Comparison of ENCODE assay signal across 11 cellular contexts in the genomic region with DNA sequence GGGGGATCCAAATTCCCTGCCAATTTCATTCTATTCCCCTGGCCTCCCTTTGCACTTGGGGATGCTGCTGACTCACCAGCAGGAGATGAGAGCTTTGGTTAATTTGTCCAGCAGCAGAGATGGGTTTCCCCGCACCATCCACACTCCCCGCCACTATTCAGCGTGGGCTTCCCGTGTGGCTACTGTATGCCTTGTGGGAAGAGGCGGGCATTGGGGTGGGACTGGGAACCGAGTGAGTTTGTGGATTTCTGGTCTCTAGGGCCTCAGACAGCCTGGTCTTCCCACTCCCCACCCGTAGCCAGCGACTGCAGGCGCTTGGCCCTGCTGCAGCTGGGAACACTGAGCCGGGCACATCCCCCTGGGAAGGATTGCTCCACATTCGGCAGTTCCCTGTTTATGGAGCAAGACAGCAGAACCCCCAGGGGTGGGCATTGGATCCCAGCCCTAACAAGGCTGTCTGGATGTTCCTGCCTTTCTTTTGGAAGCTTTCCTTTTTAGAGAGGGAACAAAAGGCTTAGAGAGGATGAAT. TPM values are rescaled to one million over a fixed set of nuclear protein-coding genes. Genes with fewer than 3 reads are reported as not detected.
DNase-seq lines count a peak whose midpoint lies in the region; ATAC-seq and TF ChIP-seq lines count a peak whose summit lies in the region.
"Had no signal": no experiment of that assay in that cellular context is flagged by ENCODE, and none has a peak within 500 bp of the region (broad histone marks: within the 10 kb centered on the region; RNA-seq: fewer than 3 reads in every experiment).

No MANE protein-coding gene starts in this region.

- no peak overlapping the region for H2AFZ ChIP-seq in neural progenitor cell (replicated peaks)

- H3K9me3 ChIP-seq in neural progenitor cell (ENCODE audit: low read depth) = no peaks in the 10 kb centered on the region

- peak overlapping the region; percentile 44 for H3K4me2 ChIP-seq in neural progenitor cell

- H3K9me3 Mint-ChIP-seq in neural progenitor cell = no peaks in the 10 kb centered on the region
- H3K9me3 Mint-ChIP-seq in stimulated activated effector memory CD8-positive, alpha-beta T cell treated with anti-CD3 and anti-CD28 coated beads, Interleukin-12 subunit alpha, Interleukin-12 subunit beta, amount 100 ng/mL, for 72 hours = no peaks in the 10 kb centered on the region
- H3K9me3 Mint-ChIP-seq: activated CD4-positive, alpha-beta T cell treated with anti-CD3 and anti-CD28 coated beads, Interleukin-2, amount 10 ng/mL, durations not matched to agents 7 days and 5 days had no signal

- WGBS in urinary bladder = 27% methylated on average over 11 of the region's 11 CpGs

- peaks cover 91% of the 10 kb centered on the region for H3K79me2 ChIP-seq in neural progenitor cell (ENCODE audit: low read depth)

- H3K27ac Mint-ChIP-seq in neural progenitor cell = peak overlapping the region; percentile 17
- H3K27ac Mint-ChIP-seq in stimulated activated effector memory CD8-positive, alpha-beta T cell treated with anti-CD3 and anti-CD28 coated beads, Interleukin-12 subunit alpha, Interleukin-12 subunit beta, amount 100 ng/mL, for 72 hours = no peak overlapping the region
- H3K27ac Mint-ChIP-seq: activated CD4-positive, alpha-beta T cell treated with anti-CD3 and anti-CD28 coated beads, Interleukin-2, amount 10 ng/mL, durations not matched to agents 7 days and 5 days had no signal

- no peak for TF ChIP-seq CTCF in neural progenitor cell (IDR thresholded peaks at IDR 0.05)

- H3K36me3 Mint-ChIP-seq in neural progenitor cell = no peaks in the 10 kb centered on the region
- H3K36me3 Mint-ChIP-seq in stimulated activated effector memory CD8-positive, alpha-beta T cell treated with anti-CD3 and anti-CD28 coated beads, Interleukin-12 subunit alpha, Interleukin-12 subunit beta, amount 100 ng/mL, for 72 hours = no peaks in the 10 kb centered on the region

- H3K36me3 ChIP-seq in neural progenitor cell (no peaks in the 10 kb centered on the region), urinary bladder (ENCODE audit: insufficient read depth) (no peaks in the 10 kb centered on the region)

- peaks cover 2% of the 10 kb centered on the region for H3K27me3 Mint-ChIP-seq in neural progenitor cell (ENCODE audit: insufficient read depth, low read depth)

- DNase-seq in fibroblast of gingiva (ENCODE audit: low read depth) (peak; percentile 77), neural progenitor cell (ENCODE audit: low spot score) (peak; percentile 28), COLO668 (lab: John Stamatoyannopoulos, UW; ENCODE audit: unreplicated experiment) (no peak)
- no peak for DNase-seq in stimulated activated effector memory CD8-positive, alpha-beta T cell treated with anti-CD3 and anti-CD28 coated beads, Interleukin-12 subunit alpha, Interleukin-12 subunit beta, amount 100 ng/mL, for 72 hours (ENCODE audit: low spot score in 2 of 2)
- DNase-seq: activated CD4-positive, alpha-beta T cell treated with anti-CD3 and anti-CD28 coated beads, Interleukin-2, amount 10 ng/mL, durations not matched to agents 7 days and 5 days; foreskin fibroblast; GOT3; NCI-H187 had no signal

- peaks cover 34% of the 10 kb centered on the region for H3F3A ChIP-seq in neural progenitor cell (ENCODE audit: low read depth)

- H3K4me3 Mint-ChIP-seq in neural progenitor cell = no peak overlapping the region
- H3K4me3 Mint-ChIP-seq in stimulated activated effector memory CD8-positive, alpha-beta T cell treated with anti-CD3 and anti-CD28 coated beads, Interleukin-12 subunit alpha, Interleukin-12 subunit beta, amount 100 ng/mL, for 72 hours = no peak overlapping the region
- H3K4me3 Mint-ChIP-seq: activated CD4-positive, alpha-beta T cell treated with anti-CD3 and anti-CD28 coated beads, Interleukin-2, amount 10 ng/mL, durations not matched to agents 7 days and 5 days had no signal

- H3K9ac ChIP-seq in neural progenitor cell = no peak overlapping the region

- peaks cover 36% of the 10 kb centered on the region for H3K4me1 Mint-ChIP-seq in neural progenitor cell
- H3K4me1 Mint-ChIP-seq in stimulated activated effector memory CD8-positive, alpha-beta T cell treated with anti-CD3 and anti-CD28 coated beads, Interleukin-12 subunit alpha, Interleukin-12 subunit beta, amount 100 ng/mL, for 72 hours = no peaks in the 10 kb centered on the region
- H3K4me1 Mint-ChIP-seq: activated CD4-positive, alpha-beta T cell treated with anti-CD3 and anti-CD28 coated beads, Interleukin-2, amount 10 ng/mL, durations not matched to agents 7 days and 5 days had no signal

- H3K4me3 ChIP-seq in neural progenitor cell (no peak overlapping the region), urinary bladder (ENCODE audit: low read depth, low read length) (no peak overlapping the region)

- H3K27me3 ChIP-seq in neural progenitor cell = no peaks in the 10 kb centered on the region

- H4K20me1 ChIP-seq in neural progenitor cell (ENCODE audit: low read depth) = peaks cover 93% of the 10 kb centered on the region

- peaks cover 19% of the 10 kb centered on the region for H3K4me1 ChIP-seq in neural progenitor cell
- H3K4me1 ChIP-seq in urinary bladder (ENCODE audit: insufficient read depth) = no peaks in the 10 kb centered on the region

- H3K27ac ChIP-seq in neural progenitor cell (peak overlapping the region; percentile 71), urinary bladder (ENCODE audit: low read depth) (peak overlapping the region; percentile 75)

- ATAC-seq in SK-N-SH treated with all-trans-retinoic acid at 6 μM for 48 hours (peak; percentile 85), HG02973 (IDR thresholded peaks at IDR 0.05; ENCODE audit: unreplicated experiment) (no peak)
- no peak for ATAC-seq in stimulated activated effector memory CD8-positive, alpha-beta T cell treated with anti-CD3 and anti-CD28 coated beads, Interleukin-12 subunit alpha, Interleukin-12 subunit beta, amount 100 ng/mL, for 72 hours

TF ChIP-seq in SK-N-SH treated with all-trans-retinoic acid at 6 μM for 48 hours, 23 proteins besides CTCF, POLR2A, EP300 and RAD21:
- TF ChIP-seq TOX (CRISPR knock-in tag; IDR thresholded peaks at IDR 0.05; ENCODE audit: borderline replicate concordance) = no peak
- TF ChIP-seq, protein P1, sequence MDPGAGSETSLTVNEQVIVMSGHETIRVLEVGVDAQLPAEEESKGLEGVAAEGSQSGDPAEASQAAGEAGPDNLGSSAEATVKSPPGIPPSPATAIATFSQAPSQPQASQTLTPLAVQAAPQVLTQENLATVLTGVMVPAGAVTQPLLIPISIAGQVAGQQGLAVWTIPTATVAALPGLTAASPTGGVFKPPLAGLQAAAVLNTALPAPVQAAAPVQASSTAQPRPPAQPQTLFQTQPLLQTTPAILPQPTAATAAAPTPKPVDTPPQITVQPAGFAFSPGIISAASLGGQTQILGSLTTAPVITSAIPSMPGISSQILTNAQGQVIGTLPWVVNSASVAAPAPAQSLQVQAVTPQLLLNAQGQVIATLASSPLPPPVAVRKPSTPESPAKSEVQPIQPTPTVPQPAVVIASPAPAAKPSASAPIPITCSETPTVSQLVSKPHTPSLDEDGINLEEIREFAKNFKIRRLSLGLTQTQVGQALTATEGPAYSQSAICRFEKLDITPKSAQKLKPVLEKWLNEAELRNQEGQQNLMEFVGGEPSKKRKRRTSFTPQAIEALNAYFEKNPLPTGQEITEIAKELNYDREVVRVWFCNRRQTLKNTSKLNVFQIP (CRISPR knock-in tag; IDR thresholded peaks at IDR 0.05; ENCODE audit: borderline replicate concordance, low read depth) = no peak
- no peak for TF ChIP-seq OSR1 (CRISPR knock-in tag; IDR thresholded peaks at IDR 0.05)
- TF ChIP-seq ZNF70 (CRISPR knock-in tag; IDR thresholded peaks at IDR 0.05) = no peak
- no peak for TF ChIP-seq ZNF565 (CRISPR knock-in tag; conservative IDR thresholded peaks at IDR 0.05; ENCODE audit: low read depth)
- TF ChIP-seq BACH2 (CRISPR knock-in tag; IDR thresholded peaks at IDR 0.05; ENCODE audit: borderline replicate concordance) = no peak
- TF ChIP-seq TCF4 (CRISPR knock-in tag; IDR thresholded peaks at IDR 0.05; ENCODE audit: borderline replicate concordance) = no peak
- no peak for TF ChIP-seq ZFP3 (CRISPR knock-in tag; IDR thresholded peaks at IDR 0.05)
- TF ChIP-seq CSDC2 (CRISPR knock-in tag; IDR thresholded peaks at IDR 0.05) = no peak
- TF ChIP-seq, protein P2, sequence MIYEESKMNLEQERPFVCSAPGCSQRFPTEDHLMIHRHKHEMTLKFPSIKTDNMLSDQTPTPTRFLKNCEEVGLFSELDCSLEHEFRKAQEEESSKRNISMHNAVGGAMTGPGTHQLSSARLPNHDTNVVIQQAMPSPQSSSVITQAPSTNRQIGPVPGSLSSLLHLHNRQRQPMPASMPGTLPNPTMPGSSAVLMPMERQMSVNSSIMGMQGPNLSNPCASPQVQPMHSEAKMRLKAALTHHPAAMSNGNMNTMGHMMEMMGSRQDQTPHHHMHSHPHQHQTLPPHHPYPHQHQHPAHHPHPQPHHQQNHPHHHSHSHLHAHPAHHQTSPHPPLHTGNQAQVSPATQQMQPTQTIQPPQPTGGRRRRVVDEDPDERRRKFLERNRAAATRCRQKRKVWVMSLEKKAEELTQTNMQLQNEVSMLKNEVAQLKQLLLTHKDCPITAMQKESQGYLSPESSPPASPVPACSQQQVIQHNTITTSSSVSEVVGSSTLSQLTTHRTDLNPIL (CRISPR knock-in tag; IDR thresholded peaks at IDR 0.05; ENCODE audit: low read depth) = no peak
- no peak for TF ChIP-seq PPARA (CRISPR knock-in tag; IDR thresholded peaks at IDR 0.05; ENCODE audit: borderline replicate concordance)
- no peak for TF ChIP-seq ZFP30 (CRISPR knock-in tag; IDR thresholded peaks at IDR 0.05)
- TF ChIP-seq RARB (CRISPR knock-in tag; IDR thresholded peaks at IDR 0.05) = no peak
- no peak for TF ChIP-seq SNAI2 (CRISPR knock-in tag; IDR thresholded peaks at IDR 0.05)

RNA-seq across cellular contexts. Expression of a gene that starts 23.4 kb away (rescaled TPM):
- total RNA-seq in neural progenitor cell (ENCODE audit: low replicate concordance) (17.3 and 24.2 TPM in 2 replicates), urinary bladder (19.0 TPM)
- 13.0 TPM for polyA plus RNA-seq in urinary bladder

RNA-seq across cellular contexts. Expression of a gene that starts 29.4 kb away (rescaled TPM):
- total RNA-seq in neural progenitor cell (ENCODE audit: low replicate concordance) = not detected in 2 replicates
- total RNA-seq in urinary bladder = not detected
- not detected for polyA plus RNA-seq in urinary bladder
- total RNA-seq: activated CD4-positive, alpha-beta T cell treated with anti-CD3 and anti-CD28 coated beads, Interleukin-2, amount 10 ng/mL, durations not matched to agents 7 days and 5 days had no signal

Comparison
In these comparisons a context has a peak if more than half of its experiments do, and no peak if none do; other contexts are left out.
1. DNase-seq: peak in fibroblast of gingiva (single experiment) and neural progenitor cell (single experiment); none in COLO668 (single experiment) and stimulated activated effector memory CD8-positive, alpha-beta T cell treated with anti-CD3 and anti-CD28 coated beads, Interleukin-12 subunit alpha, Interleukin-12 subunit beta, amount 100 ng/mL, for 72 hours (0 of 2).